ENCODE assay signal across 28 cellular contexts in the genomic region with DNA sequence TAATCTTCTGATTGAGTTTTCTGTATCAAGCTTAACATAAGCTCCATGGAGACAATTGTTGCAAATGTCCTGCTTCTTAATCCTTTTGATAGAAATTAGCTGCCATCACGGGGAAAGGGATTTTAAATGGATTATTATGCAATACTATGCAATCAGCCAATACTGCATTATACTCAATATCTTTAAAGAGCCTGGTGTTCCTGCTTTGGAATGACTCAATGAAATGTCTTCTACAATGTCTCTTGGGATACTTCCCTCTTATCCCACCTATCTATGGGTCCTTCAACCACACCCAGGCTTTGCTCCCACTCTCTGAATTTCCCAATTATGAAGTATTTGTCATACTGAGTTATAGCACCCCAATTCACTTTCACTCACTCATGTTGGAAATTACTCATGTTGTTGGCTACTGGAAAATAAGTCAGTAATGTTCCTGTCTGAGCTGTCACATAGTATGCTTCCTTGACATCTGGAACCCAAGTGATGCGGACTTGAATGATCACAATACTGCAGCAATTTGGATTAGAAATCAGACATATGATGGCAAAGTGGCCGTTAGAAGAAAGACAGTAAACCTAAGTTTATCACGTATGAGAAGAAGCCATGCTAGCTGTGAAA. TPM values are rescaled to one million over a fixed set of nuclear protein-coding genes. Genes with fewer than 3 reads are reported as not detected.
DNase-seq lines count a peak whose midpoint lies in the region; ATAC-seq and TF ChIP-seq lines count a peak whose summit lies in the region.
"Had no signal": no experiment of that assay in that cellular context is flagged by ENCODE, and none has a peak within 500 bp of the region (broad histone marks: within the 10 kb centered on the region; RNA-seq: fewer than 3 reads in every experiment).

No MANE protein-coding gene starts in this region.

- CTCF ChIA-PET in CD4-positive, alpha-beta T cell (lab: Charles Lee): interaction anchor here (1.0 to 1.7 kb wide), 3 partner anchors 10 to 85 kb away, joined by 3 to 5 read pairs (median 3); a partner anchor contains a TSS

- H3K9me3 Mint-ChIP-seq in activated CD4-positive, alpha-beta T cell treated with anti-CD3 and anti-CD28 coated beads, Interleukin-2, amount 10 ng/mL, durations not matched to agents 24 days and 14 days: peaks cover 12% of the 10 kb centered on the region
- H3K9me3 Mint-ChIP-seq in CD4-positive, alpha-beta T cell: no peaks in the 10 kb centered on the region
- peaks cover 12% of the 10 kb centered on the region for H3K9me3 Mint-ChIP-seq in T-helper 2 cell treated with Interferon-gamma antibody and Interleukin-4, amounts not matched to agents 5 μg/mL and 100 μg/mL, for 36 hours
- H3K9me3 Mint-ChIP-seq: naive B cell had no signal

- peaks cover 8% of the 10 kb centered on the region for H3K36me3 Mint-ChIP-seq in activated CD4-positive, alpha-beta T cell treated with anti-CD3 and anti-CD28 coated beads, Interleukin-2, amount 10 ng/mL, durations not matched to agents 24 days and 14 days (ENCODE audit: low read depth)
- H3K36me3 Mint-ChIP-seq in CD4-positive, alpha-beta T cell (ENCODE audit: low read depth): no peaks in the 10 kb centered on the region
- peaks cover 7% of the 10 kb centered on the region for H3K36me3 Mint-ChIP-seq in T-helper 2 cell treated with Interferon-gamma antibody and Interleukin-4, amounts not matched to agents 5 μg/mL and 100 μg/mL, for 36 hours (ENCODE audit: low read depth)
- H3K36me3 Mint-ChIP-seq: naive B cell had no signal

- peaks cover 57% of the 10 kb centered on the region for H3K4me1 Mint-ChIP-seq in activated CD4-positive, alpha-beta T cell treated with anti-CD3 and anti-CD28 coated beads, Interleukin-2, amount 10 ng/mL, durations not matched to agents 24 days and 14 days
- peaks cover 53% of the 10 kb centered on the region for H3K4me1 Mint-ChIP-seq in CD4-positive, alpha-beta T cell (ENCODE audit: low read depth)
- peaks cover 35% of the 10 kb centered on the region for H3K4me1 Mint-ChIP-seq in T-helper 2 cell treated with Interferon-gamma antibody and Interleukin-4, amounts not matched to agents 5 μg/mL and 100 μg/mL, for 36 hours (ENCODE audit: low read depth)
- H3K4me1 Mint-ChIP-seq: B cell, naive B cell had no signal

- intact Hi-C loops in activated CD4-positive, alpha-beta T cell treated with anti-CD3 and anti-CD28 coated beads, Interleukin-2, amount 10 ng/mL, durations not matched to agents 24 days and 14 days (cut with micrococcal nuclease): loop anchor here (1.0 to 10.0 kb wide), 3 partner anchors 8 to 445 kb away; no protein-coding TSS in a partner anchor
- intact Hi-C loops in CD4-positive, alpha-beta T cell (cut with DNase I, micrococcal nuclease): loop anchor here in 1 of 2 experiments (2.0 kb wide), 1 partner anchor 15 kb away; no protein-coding TSS in a partner anchor

- peak overlapping the region; percentile 48 for H3K27ac ChIP-seq in CD4-positive, alpha-beta T cell (ENCODE audit: low read depth, low read length)
- H3K27ac ChIP-seq: breast epithelium, foreskin keratinocyte, left ventricle myocardium inferior, SJCRH30, suprapubic skin had no signal

- no peaks in the 10 kb centered on the region for H3K27me3 Mint-ChIP-seq in activated CD4-positive, alpha-beta T cell treated with anti-CD3 and anti-CD28 coated beads, Interleukin-2, amount 10 ng/mL, durations not matched to agents 24 days and 14 days
- H3K27me3 Mint-ChIP-seq in CD4-positive, alpha-beta T cell: no peaks in the 10 kb centered on the region
- no peaks in the 10 kb centered on the region for H3K27me3 Mint-ChIP-seq in T-helper 2 cell treated with Interferon-gamma antibody and Interleukin-4, amounts not matched to agents 5 μg/mL and 100 μg/mL, for 36 hours (ENCODE audit: low read depth)

- no peak for ATAC-seq in CD4-positive, alpha-beta T cell (ENCODE audit: poor library complexity)
- ATAC-seq: foreskin keratinocyte had no signal

- no peak for TF ChIP-seq CTCF in CD4-positive, alpha-beta T cell (IDR thresholded peaks at IDR 0.05)
- no peak for TF ChIP-seq CTCF in fibroblast of mammary gland (conservative IDR thresholded peaks at IDR 0.05; ENCODE audit: control insufficient read depth, insufficient read depth, low read depth, low read length)
- no peak for TF ChIP-seq CTCF in GM20000 (IDR thresholded peaks at IDR 0.05; ENCODE audit: extremely low read depth, missing control alignments)

- peak overlapping the region; percentile 61 for H3K4me3 Mint-ChIP-seq in activated CD4-positive, alpha-beta T cell treated with anti-CD3 and anti-CD28 coated beads, Interleukin-2, amount 10 ng/mL, durations not matched to agents 24 days and 14 days
- H3K4me3 Mint-ChIP-seq in CD4-positive, alpha-beta T cell: peak overlapping the region; percentile 5
- H3K4me3 Mint-ChIP-seq in T-helper 2 cell treated with Interferon-gamma antibody and Interleukin-4, amounts not matched to agents 5 μg/mL and 100 μg/mL, for 36 hours: peak overlapping the region; percentile 28
- H3K4me3 Mint-ChIP-seq: B cell, naive B cell had no signal

- no peak overlapping the region for H3K4me3 ChIP-seq in fibroblast of mammary gland (ENCODE audit: control insufficient read depth, low read depth, low read length)
- H3K4me3 ChIP-seq: breast epithelium, left ventricle myocardium inferior, SJCRH30, smooth muscle cell, suprapubic skin had no signal

- POLR2A ChIA-PET in CD4-positive, alpha-beta T cell (lab: Charles Lee): interaction anchor here (1.0 to 6.4 kb wide), 7 partner anchors 9 to 85 kb away, joined by 3 to 40 read pairs (median 6); a partner anchor contains a TSS

- no peaks in the 10 kb centered on the region for H3K9me3 ChIP-seq in CD4-positive, alpha-beta T cell (ENCODE audit: control insufficient read depth, low read length)
- H3K9me3 ChIP-seq: breast epithelium, left ventricle myocardium inferior, SJCRH30, suprapubic skin had no signal

- no peak for DNase-seq in activated CD4-positive, alpha-beta T cell treated with anti-CD3 and anti-CD28 coated beads, Interleukin-2, amount 10 ng/mL, durations not matched to agents 24 days and 14 days
- DNase-seq in activated CD4-positive, alpha-beta T cell treated with anti-CD3 and anti-CD28 coated beads for 4 hours: no peak
- DNase-seq in CD4-positive, alpha-beta T cell: no peak
- DNase-seq in T-helper 2 cell treated with Interferon-gamma antibody and Interleukin-4, amounts not matched to agents 5 μg/mL and 100 μg/mL, for 36 hours (ENCODE audit: low spot score): no peak
- DNase-seq in fibroblast of mammary gland (ENCODE audit: low read depth) (peak; percentile 51), amygdala (lab: John Stamatoyannopoulos, UW) (no peak), NCI-H2081 (lab: John Stamatoyannopoulos, UW) (no peak), GM20000 (ENCODE audit: low spot score) (no peak)
- DNase-seq: amniotic stem cell; COR-L47; DMS79 treated with DMSO at 0.1 percent for 48 hours; effector CD8-positive, alpha-beta T cell; erythroblast; foreskin keratinocyte; hippocampal formation; left ventricle myocardium inferior; naive B cell; NCI-H1694 treated with DMSO at 0.1 percent for 48 hours; NCI-H2171 treated with DMSO at 0.1 percent for 48 hours; NCI-H524; retina; SJCRH30; stimulated activated CD4-positive, alpha-beta T cell treated with anti-CD3 and anti-CD28 coated beads, Interleukin-2, amount 100 ng/mL, for 24 hours had no signal

- peak overlapping the region; percentile 90 for H3K27ac Mint-ChIP-seq in activated CD4-positive, alpha-beta T cell treated with anti-CD3 and anti-CD28 coated beads, Interleukin-2, amount 10 ng/mL, durations not matched to agents 24 days and 14 days
- peak overlapping the region; percentile 94 for H3K27ac Mint-ChIP-seq in CD4-positive, alpha-beta T cell
- peak overlapping the region; percentile 77 for H3K27ac Mint-ChIP-seq in T-helper 2 cell treated with Interferon-gamma antibody and Interleukin-4, amounts not matched to agents 5 μg/mL and 100 μg/mL, for 36 hours
- H3K27ac Mint-ChIP-seq: B cell, naive B cell had no signal

- H3K27me3 ChIP-seq in CD4-positive, alpha-beta T cell (ENCODE audit: control insufficient read depth, insufficient read depth, low read length): no peaks in the 10 kb centered on the region
- H3K27me3 ChIP-seq: breast epithelium, SJCRH30, suprapubic skin had no signal

RNA-seq across cellular contexts. Expression of a gene that starts 6.0 kb away (rescaled TPM):
- total RNA-seq in activated CD4-positive, alpha-beta T cell treated with anti-CD3 and anti-CD28 coated beads, Interleukin-2, amount 10 ng/mL, durations not matched to agents 24 days and 14 days: 7.6 and 8.5 TPM in 2 replicates
- under 1 TPM; 0.06 to 0.08 TPM for total RNA-seq in CD4-positive, alpha-beta T cell
- total RNA-seq: H4, smooth muscle cell had no signal

Comparison
In these comparisons a context has a peak if more than half of its experiments do, and no peak if none do; other contexts are left out.
1. H3K4me3 Mint-ChIP-seq: peak in every context shown above with its lines; median percentile 61 in activated CD4-positive, alpha-beta T cell treated with anti-CD3 and anti-CD28 coated beads, Interleukin-2, amount 10 ng/mL, durations not matched to agents 24 days and 14 days; 28 in T-helper 2 cell treated with Interferon-gamma antibody and Interleukin-4, amounts not matched to agents 5 μg/mL and 100 μg/mL, for 36 hours; 5 in CD4-positive, alpha-beta T cell.